ENCODE assay signal across 8 cellular contexts in the genomic region with DNA sequence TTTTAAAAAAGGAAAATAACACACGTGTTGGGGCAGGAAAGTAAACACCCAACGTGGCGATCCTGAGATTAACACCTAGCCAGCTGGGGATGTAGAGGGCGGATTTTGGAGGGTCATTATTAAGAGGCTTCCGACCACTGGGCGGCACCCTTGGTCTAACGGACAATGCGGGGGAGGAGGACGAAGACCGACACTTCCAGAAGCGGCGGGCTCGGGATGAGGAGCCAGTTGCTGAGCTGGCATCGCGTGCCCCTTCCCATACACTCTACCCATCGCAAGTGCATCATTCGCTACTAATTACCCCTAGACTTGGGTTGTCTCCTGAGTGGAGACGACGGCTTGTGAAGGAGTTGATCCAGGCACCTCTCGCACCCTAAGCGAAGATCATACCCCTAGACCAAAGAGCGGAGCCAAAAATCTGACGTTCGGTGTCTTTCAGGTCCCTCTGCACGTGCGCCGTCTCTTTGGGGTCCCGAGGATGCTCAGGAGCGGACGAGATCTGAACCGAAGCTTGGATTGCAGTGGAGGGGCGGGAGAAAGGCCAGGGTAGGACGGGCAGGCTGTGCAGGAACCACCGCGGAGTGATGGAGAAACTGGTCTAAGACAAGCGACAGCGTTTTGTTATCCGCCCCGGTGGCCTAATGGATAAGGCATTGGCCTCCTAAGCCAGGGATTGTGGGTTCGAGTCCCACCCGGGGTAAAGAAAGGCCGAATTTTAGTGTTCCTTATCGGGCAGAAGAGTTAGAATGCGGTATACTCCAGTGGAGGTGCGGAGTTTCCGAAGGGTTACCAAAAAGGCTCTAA. TPM values are rescaled to one million over a fixed set of nuclear protein-coding genes. Genes with fewer than 3 reads are reported as not detected.
DNase-seq lines count a peak whose midpoint lies in the region; ATAC-seq, FAIRE-seq and TF ChIP-seq lines count a peak whose summit lies in the region.

No MANE protein-coding gene starts in this region.

- H3K9me3 Mint-ChIP-seq in T-helper 2 cell treated with Interferon-gamma antibody and Interleukin-4, amounts not matched to agents 5 μg/mL and 100 μg/mL, for 36 hours: no peaks in the 10 kb centered on the region

- peak overlapping the region; percentile 85 for H3K27ac Mint-ChIP-seq in T-helper 2 cell treated with Interferon-gamma antibody and Interleukin-4, amounts not matched to agents 5 μg/mL and 100 μg/mL, for 36 hours

- peak overlapping the region; percentile 71 for H3K4me3 Mint-ChIP-seq in T-helper 2 cell treated with Interferon-gamma antibody and Interleukin-4, amounts not matched to agents 5 μg/mL and 100 μg/mL, for 36 hours

- no peak for TF ChIP-seq POLR2A in GM12892 (IDR thresholded peaks at IDR 0.05; ENCODE audit: low read depth, low read length)

- no peaks in the 10 kb centered on the region for H3K36me3 Mint-ChIP-seq in T-helper 2 cell treated with Interferon-gamma antibody and Interleukin-4, amounts not matched to agents 5 μg/mL and 100 μg/mL, for 36 hours (ENCODE audit: low read depth)

- DNase-seq in GM12892 (ENCODE audit: insufficient read length) (no peak), NCI-H187 (lab: John Stamatoyannopoulos, UW) (peak; percentile 86 to 97), astrocyte of the hippocampus (ENCODE audit: low read depth, low spot score) (peak; percentile 93), hippocampal formation (lab: John Stamatoyannopoulos, UW) (peak; percentile 76 to 85), retinal pigment epithelial cell (ENCODE audit: low read depth) (peak; percentile 48)
- DNase-seq in T-helper 2 cell treated with Interferon-gamma antibody and Interleukin-4, amounts not matched to agents 5 μg/mL and 100 μg/mL, for 36 hours (ENCODE audit: low spot score): peak; percentile 84

- TF ChIP-seq CTCF in retinal pigment epithelial cell (conservative IDR thresholded peaks at IDR 0.05; ENCODE audit: low read depth, low read length): peak; percentile 45

- peak overlapping the region; percentile 61 for H3K4me3 ChIP-seq in retinal pigment epithelial cell (ENCODE audit: low read length)

- ATAC-seq in GM21786 (IDR thresholded peaks at IDR 0.05; ENCODE audit: unreplicated experiment) (no peak), GM21381 (IDR thresholded peaks at IDR 0.05; ENCODE audit: unreplicated experiment) (no peak)

- peaks cover 33% of the 10 kb centered on the region for H3K27me3 Mint-ChIP-seq in T-helper 2 cell treated with Interferon-gamma antibody and Interleukin-4, amounts not matched to agents 5 μg/mL and 100 μg/mL, for 36 hours (ENCODE audit: low read depth)

- FAIRE-seq in GM12892 (lab: Jason Lieb, UNC): peak; percentile 73

- H3K4me1 Mint-ChIP-seq in T-helper 2 cell treated with Interferon-gamma antibody and Interleukin-4, amounts not matched to agents 5 μg/mL and 100 μg/mL, for 36 hours (ENCODE audit: low read depth): peaks cover 31% of the 10 kb centered on the region

RNA-seq across cellular contexts. Expression of gene ZNF213, which starts 17.6 kb away (rescaled TPM):
- polyA plus RNA-seq in GM12892 (2012; ENCODE audit: missing spikeins): 1.6 TPM

RNA-seq across cellular contexts. Expression of gene OR1F1, which starts 35.5 kb away (rescaled TPM):
- not detected for polyA plus RNA-seq in GM12892 (2012; ENCODE audit: missing spikeins)

RNA-seq across cellular contexts. Expression of gene ZNF205, which starts 40.1 kb away (rescaled TPM):
- polyA plus RNA-seq in GM12892 (2012; ENCODE audit: missing spikeins): not detected

RNA-seq across cellular contexts. Expression of gene ZSCAN10, which starts 53.4 kb away (rescaled TPM):
- polyA plus RNA-seq in GM12892 (2012; ENCODE audit: missing spikeins): not detected
